Comparison of ENCODE assay signal across 1 cellular context in genomic region chr9:14515564-14516198, GRCh38.
TF ChIP-seq lines count a peak whose summit lies in the region.

No MANE protein-coding gene starts in this region.

TF ChIP-seq in GM23338, 12 proteins besides CTCF, POLR2A, EP300 and RAD21 (continued from another document):
- peak; percentile 62; the same call in 1 of the 2 replicates for TF ChIP-seq ZNF462 (CRISPR knock-in tag; IDR thresholded peaks at IDR 0.05)
- no peak for TF ChIP-seq STAT1 (IDR thresholded peaks at IDR 0.05; ENCODE audit: unreplicated experiment)
- TF ChIP-seq ZNF114 (CRISPR knock-in tag; IDR thresholded peaks at IDR 0.05) = peak; percentile 35; the same call in 1 of the 2 replicates
- peak; percentile 32; the same call in 1 of the 2 replicates for TF ChIP-seq NANOG (IDR thresholded peaks at IDR 0.05; ENCODE audit: borderline replicate concordance)
